In the genomic region with DNA sequence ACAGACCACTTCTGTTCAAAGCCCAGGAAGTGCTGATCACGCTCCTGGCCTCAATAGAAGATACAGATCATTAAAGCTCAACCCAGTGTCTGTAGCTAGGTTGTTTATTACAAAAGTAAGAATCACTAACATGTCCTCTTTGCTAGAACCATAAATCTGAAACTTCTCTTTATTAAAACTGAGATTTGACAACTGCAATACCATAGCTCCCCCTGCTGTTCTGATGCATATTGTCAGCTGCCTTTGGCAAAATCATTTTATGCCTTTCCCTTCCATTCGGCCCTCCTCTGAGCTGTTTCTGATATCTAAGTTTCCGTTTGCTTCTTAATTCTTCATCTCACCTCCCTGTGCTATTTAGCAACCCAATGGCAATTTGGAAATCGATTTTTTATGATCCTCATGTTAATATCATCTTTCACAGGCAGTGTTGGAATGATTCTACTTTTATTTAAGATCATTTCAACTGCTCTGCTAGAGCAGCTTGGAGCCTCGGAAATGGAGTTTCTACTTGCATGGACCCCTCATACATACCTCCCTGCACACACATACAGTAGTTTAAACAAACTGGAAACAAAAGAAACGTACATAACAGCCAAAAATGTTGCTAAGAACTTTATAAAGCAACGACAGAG, we compare ENCODE assay signal across 8 cellular contexts.
DNase-seq lines count a peak whose midpoint lies in the region; ATAC-seq and TF ChIP-seq lines count a peak whose summit lies in the region.

No MANE protein-coding gene starts in this region.

- no peak overlapping the region for H2AFZ ChIP-seq in mammary epithelial cell (ENCODE audit: low read depth, low read length)

- no peak overlapping the region for H3K9ac ChIP-seq in mammary epithelial cell (ENCODE audit: insufficient read depth, low read length)

- BruUV-seq in mammary epithelial cell (replicated peaks; lab: Mats Ljungman, UMichigan) = no TSS peak

- H3K4me1 ChIP-seq in mammary epithelial cell (ENCODE audit: insufficient read depth, low read length) = no peaks in the 10 kb centered on the region
- peaks cover 0 to 4% (median 1%) of the 10 kb centered on the region in 4 donors for H3K4me1 ChIP-seq in right lobe of liver
- no peaks in the 10 kb centered on the region for H3K4me1 ChIP-seq in upper lobe of right lung

- peak; percentile 75 to 84 for TF ChIP-seq CTCF in mammary epithelial cell (conservative IDR thresholded peaks at IDR 0.05 in 1 of 2, IDR thresholded peaks at IDR 0.05 in 1 of 2; ENCODE audit: extremely low read depth in 1 of 2, insufficient read depth in 1 of 2, low read depth in 1 of 2, low read length in 2 of 2)
- TF ChIP-seq CTCF in right lobe of liver (IDR thresholded peaks at IDR 0.05) = peak; percentile 79 to 87 (median 83)
- peak; percentile 82 for TF ChIP-seq CTCF in upper lobe of right lung (IDR thresholded peaks at IDR 0.05)

- H3K4me3 ChIP-seq in mammary epithelial cell (replicated peaks in 1 of 3; ENCODE audit: insufficient read depth in 1 of 3, low read depth in 2 of 3, low read length in 3 of 3) (no peak overlapping the region), right lobe of liver (no peak overlapping the region), upper lobe of right lung (no peak overlapping the region)

- WGBS in mammary epithelial cell (ENCODE audit: low coverage, missing lambda C conversion rate) = 29% methylated on average over 7 of the region's 7 CpGs
- WGBS in right lobe of liver (ENCODE audit: insufficient coverage, low coverage, low lambda C conversion rate, missing lambda C conversion rate) = 27% methylated on average over 7 of the region's 7 CpGs

- dilution Hi-C loops in mammary epithelial cell (cut with HindIII; ENCODE audit: low sequenced_read_pairs) = no loop called here

- no peaks in the 10 kb centered on the region for H3K79me2 ChIP-seq in mammary epithelial cell (ENCODE audit: insufficient read depth, low read length)

- CTCF ChIA-PET in mammary epithelial cell (lab: Charles Lee; ENCODE audit: low non-redundant PET) = interaction anchor here (0.5 to 0.7 kb wide), 2 partner anchors 926 to 939 kb away, joined by 3 to 4 read pairs; no protein-coding TSS in a partner anchor

- in situ Hi-C loops in Caki2 (cut with HindIII; ENCODE audit: low pct_unique_long_range_greater_than_20kb, low sequenced_read_pairs) = no loop called here
- in situ Hi-C loops in mammary epithelial cell (cut with MboI; ENCODE audit: low sequenced_read_pairs in 2 of 2) = loop anchor here in 1 of 2 donors (10.0 kb wide), 1 partner anchor 939 kb away; no protein-coding TSS in a partner anchor

- H3K9me3 ChIP-seq in mammary epithelial cell (replicated peaks; ENCODE audit: insufficient read depth, low read length) (no peaks in the 10 kb centered on the region), right lobe of liver (no peaks in the 10 kb centered on the region), upper lobe of right lung (no peaks in the 10 kb centered on the region)

- ATAC-seq in GM18867 (IDR thresholded peaks at IDR 0.05; ENCODE audit: unreplicated experiment) (peak; percentile 85), HG03175 (IDR thresholded peaks at IDR 0.05; ENCODE audit: unreplicated experiment) (peak; percentile 84), right lobe of liver (peak; percentile 82 to 89 (median 86)), upper lobe of right lung (peak; percentile 74)

- H4K20me1 ChIP-seq in mammary epithelial cell (ENCODE audit: insufficient read depth, low read length) = no peaks in the 10 kb centered on the region

- H3K27ac ChIP-seq in mammary epithelial cell (ENCODE audit: insufficient read depth, low read depth, low read length) = no peak overlapping the region
- no peak overlapping the region for H3K27ac ChIP-seq in right lobe of liver
- H3K27ac ChIP-seq in upper lobe of right lung = no peak overlapping the region

- DNase-seq in Caki2 (ENCODE audit: low read depth) = peak; percentile 35
- DNase-seq in NCI-H82 treated with DMSO at 0.1 percent for 48 hours (lab: John Stamatoyannopoulos, UW; ENCODE audit: unreplicated experiment) = peak; percentile 56
- DNase-seq in mammary epithelial cell = peak; percentile 34
- peak in 1 of 3 donors; percentile 47 for DNase-seq in right lobe of liver
- DNase-seq in upper lobe of right lung = no peak
- DNase-seq in T-helper 9 cell = no peak

- H3K27me3 ChIP-seq in mammary epithelial cell (ENCODE audit: insufficient read depth, low read length) (peaks cover 5% of the 10 kb centered on the region), right lobe of liver (no peaks in the 10 kb centered on the region), upper lobe of right lung (no peaks in the 10 kb centered on the region)

- no peak for TF ChIP-seq POLR2A in right lobe of liver (IDR thresholded peaks at IDR 0.05)

- H3K4me2 ChIP-seq in mammary epithelial cell (ENCODE audit: insufficient read depth, low read depth, low read length) = peak overlapping the region; percentile 67

- H3K36me3 ChIP-seq in mammary epithelial cell (ENCODE audit: insufficient read depth, low read length) (no peaks in the 10 kb centered on the region), right lobe of liver (no peaks in the 10 kb centered on the region), upper lobe of right lung (no peaks in the 10 kb centered on the region)

- intact Hi-C loops in mammary epithelial cell (cut with micrococcal nuclease) = loop anchor here (1.0 to 5.0 kb wide), 6 partner anchors 168 to 940 kb away; no protein-coding TSS in a partner anchor
- intact Hi-C loops in right lobe of liver (cut with DNase I) = no loop called here
- intact Hi-C loops in upper lobe of right lung (cut with DNase I) = no loop called here

Comparison
In these comparisons a context has a peak if more than half of its experiments do, and no peak if none do; other contexts are left out.
1. DNase-seq: peak in Caki2 (single experiment), NCI-H82 treated with DMSO at 0.1 percent for 48 hours (single experiment) and mammary epithelial cell (single experiment); none in upper lobe of right lung (single experiment) and T-helper 9 cell (single experiment).
2. Peak in every context shown above with its lines, with median percentiles within 50 percentile points of each other: ATAC-seq and CTCF ChIP-seq.